18 cellular contexts compared by ENCODE assay signal in genomic region chr12:62637679-62638078, GRCh38.
DNase-seq lines count a peak whose midpoint lies in the region; ATAC-seq and TF ChIP-seq lines count a peak whose summit lies in the region.
"Had no signal": no experiment of that assay in that cellular context is flagged by ENCODE, and none has a peak within 500 bp of the region (broad histone marks: within the 10 kb centered on the region; RNA-seq: fewer than 3 reads in every experiment).

No MANE protein-coding gene starts in this region.

- H2BK12ac ChIP-seq in mesenchymal stem cell (ENCODE audit: low read length in 2 of 2), result no peak overlapping the region

- no peaks in the 10 kb centered on the region; the same call in 2 of the 3 replicates for H3K9me3 Mint-ChIP-seq in GM23338
- H3K9me3 Mint-ChIP-seq in WTC11, result no peaks in the 10 kb centered on the region
- H3K9me3 Mint-ChIP-seq: CD4-positive, CD25-positive, alpha-beta regulatory T cell; CD8-positive, alpha-beta T cell had no signal

- H3K4ac ChIP-seq in mesenchymal stem cell (ENCODE audit: low read depth in 1 of 2, low read length in 2 of 2), result no peak overlapping the region

- H3K27me3 Mint-ChIP-seq in GM23338 (ENCODE audit: insufficient read depth, low read depth, poor library complexity), result peaks cover 21% of the 10 kb centered on the region
- H3K27me3 Mint-ChIP-seq in WTC11 (ENCODE audit: low read depth), result peaks cover 28% of the 10 kb centered on the region

- H2BK15ac ChIP-seq in mesenchymal stem cell (ENCODE audit: low read depth, poor library complexity, severe bottlenecking), result no peak overlapping the region

- TF ChIP-seq CTCF in GM23338 (conservative IDR thresholded peaks at IDR 0.05; ENCODE audit: low read depth in 2 of 2) (no peak), WTC11 (IDR thresholded peaks at IDR 0.05) (no peak), thyroid gland (IDR thresholded peaks at IDR 0.05) (no peak), breast epithelium (IDR thresholded peaks at IDR 0.05) (no peak)

- peak overlapping the region in 1 of 2 experiments; percentile 43 for H3K18ac ChIP-seq in mesenchymal stem cell (ENCODE audit: low read depth in 1 of 2, low read length in 2 of 2)

- peaks cover 34% of the 10 kb centered on the region for H3K4me1 Mint-ChIP-seq in GM23338
- H3K4me1 Mint-ChIP-seq in WTC11, result peaks cover 44% of the 10 kb centered on the region

- H2BK5ac ChIP-seq in mesenchymal stem cell (ENCODE audit: low read depth, low read length, poor library complexity, severe bottlenecking), result no peak overlapping the region

- no peak overlapping the region for H3K9ac ChIP-seq in mesenchymal stem cell (ENCODE audit: low read length)
- H3K9ac ChIP-seq: BLaER1, GM23248 had no signal

- H3K79me1 ChIP-seq in mesenchymal stem cell (replicated peaks; ENCODE audit: low read length, poor library complexity, severe bottlenecking), result no peaks in the 10 kb centered on the region

- H3K4me3 Mint-ChIP-seq in GM23338 (no peak overlapping the region), WTC11 (no peak overlapping the region)
- H3K4me3 Mint-ChIP-seq: B cell; CD4-positive, CD25-positive, alpha-beta regulatory T cell; CD8-positive, alpha-beta T cell had no signal

- no peak overlapping the region for H4K8ac ChIP-seq in mesenchymal stem cell (ENCODE audit: low read length)

- H3K27me3 ChIP-seq in GM23338 (ENCODE audit: insufficient read depth) (peaks cover 13% of the 10 kb centered on the region; the same call in 1 of the 2 replicates), mesenchymal stem cell (ENCODE audit: control insufficient read depth in 1 of 2, insufficient read depth in 1 of 2, low read length in 2 of 2) (no peaks in the 10 kb centered on the region), thyroid gland (no peaks in the 10 kb centered on the region), breast epithelium (no peaks in the 10 kb centered on the region)

- no peak overlapping the region for H4K91ac ChIP-seq in mesenchymal stem cell (ENCODE audit: low read length)

- ATAC-seq in GM23338 (peak; percentile 37), WTC11 (peak; percentile 57)
- ATAC-seq: CD8-positive, alpha-beta T cell had no signal

- intact Hi-C loops in thyroid gland (cut with DNase I), result no loop called here
- intact Hi-C loops in breast epithelium (cut with DNase I; ENCODE audit: low total_unique reads), result no loop called here

- CTCF ChIA-PET in WTC11 (lab: Charles Lee), result interaction anchor here (0.6 to 1.2 kb wide), 4 partner anchors 34 to 1281 kb away, joined by 3 to 5 read pairs (median 4); no protein-coding TSS in a partner anchor

- WGBS in mesenchymal stem cell, result 84% methylated on average over 4 of the region's 5 CpGs
- 72 to 100% methylated on average over 1 to 4 of the region's 5 CpGs for WGBS in thyroid gland, 2 donors

- TF ChIP-seq POLR2A in thyroid gland (IDR thresholded peaks at IDR 0.05) (no peak), breast epithelium (IDR thresholded peaks at IDR 0.05) (no peak)

- H3K4me2 ChIP-seq in GM23338, result no peak overlapping the region
- no peak overlapping the region for H3K4me2 ChIP-seq in mesenchymal stem cell (ENCODE audit: low read length, poor library complexity, severe bottlenecking)
- H3K4me2 ChIP-seq: BLaER1 had no signal

- no peak for DNase-seq in GM23338 (ENCODE audit: low spot score)
- DNase-seq in WTC11 (ENCODE audit: low spot score), result no peak
- DNase-seq in mesenchymal stem cell, result no peak
- DNase-seq in thyroid gland, result no peak
- no peak for DNase-seq in NOMO-1 (lab: John Stamatoyannopoulos, UW; ENCODE audit: unreplicated experiment in 2 of 2)
- no peak for DNase-seq in breast epithelium (ENCODE audit: low spot score in 2 of 2)
- DNase-seq in NCI-H2171 (lab: John Stamatoyannopoulos, UW), result no peak
- DNase-seq: Caco-2; CD4-positive, CD25-positive, alpha-beta regulatory T cell; CD8-positive, alpha-beta T cell; DMS153; DND-41; GM23248; HCEC 1CT had no signal

- H3K14ac ChIP-seq in mesenchymal stem cell (ENCODE audit: low read length in 2 of 2), result no peak overlapping the region

- peaks cover 27% of the 10 kb centered on the region for H3K4me1 ChIP-seq in GM23338 (ENCODE audit: insufficient read depth)
- peaks cover 6% of the 10 kb centered on the region for H3K4me1 ChIP-seq in mesenchymal stem cell (ENCODE audit: control insufficient read depth, insufficient read depth, low read depth, low read length)
- peaks cover 17 to 32% of the 10 kb centered on the region in 2 donors for H3K4me1 ChIP-seq in thyroid gland
- peaks cover 0 to 5% of the 10 kb centered on the region in 2 donors for H3K4me1 ChIP-seq in breast epithelium

- POLR2A ChIA-PET in WTC11 (lab: Charles Lee), result no interaction called here

- H3K79me2 ChIP-seq in GM23338 (replicated peaks; ENCODE audit: insufficient read depth), result no peaks in the 10 kb centered on the region

- no peak overlapping the region for H3K23ac ChIP-seq in mesenchymal stem cell (ENCODE audit: low read length in 2 of 2)

- H3K9me2 ChIP-seq in GM23338 (ENCODE audit: insufficient read depth), result no peaks in the 10 kb centered on the region

- no peaks in the 10 kb centered on the region for H4K20me1 ChIP-seq in GM23338 (replicated peaks; ENCODE audit: insufficient read depth)

- no peak overlapping the region for H3K4me3 ChIP-seq in GM23338
- H3K4me3 ChIP-seq in mesenchymal stem cell (ENCODE audit: insufficient read depth in 1 of 2, low read depth in 1 of 2, low read length in 2 of 2), result no peak overlapping the region
- no peak overlapping the region for H3K4me3 ChIP-seq in thyroid gland (replicated peaks in 1 of 3)
- no peak overlapping the region for H3K4me3 ChIP-seq in breast epithelium
- H3K4me3 ChIP-seq: BLaER1, GM23248 had no signal

- H3K36me3 Mint-ChIP-seq in GM23338 (ENCODE audit: low read depth) (no peaks in the 10 kb centered on the region), WTC11 (no peaks in the 10 kb centered on the region)
- H3K36me3 Mint-ChIP-seq: CD4-positive, CD25-positive, alpha-beta regulatory T cell; CD8-positive, alpha-beta T cell had no signal

- H3F3A ChIP-seq in GM23338 (replicated peaks; ENCODE audit: low read depth), result no peaks in the 10 kb centered on the region; the same call in 1 of the 2 replicates

- H3K27ac ChIP-seq in GM23338 (ENCODE audit: low read depth), result no peak overlapping the region
- no peak overlapping the region for H3K27ac ChIP-seq in mesenchymal stem cell (ENCODE audit: low read length, poor library complexity, severe bottlenecking)
- peak overlapping the region in 2 of 3 donors; percentile 69 to 70 for H3K27ac ChIP-seq in thyroid gland
- H3K27ac ChIP-seq in breast epithelium, result no peak overlapping the region
- H3K27ac ChIP-seq: 22Rv1, BLaER1, C4-2B, GM23248 had no signal

- H3K27ac Mint-ChIP-seq in GM23338 (no peak overlapping the region), WTC11 (no peak overlapping the region)
- H3K27ac Mint-ChIP-seq: B cell; CD4-positive, CD25-positive, alpha-beta regulatory T cell; CD8-positive, alpha-beta T cell had no signal

- H2AFZ ChIP-seq in GM23338 (no peak overlapping the region), mesenchymal stem cell (ENCODE audit: low read depth, low read length) (no peak overlapping the region)
- H2AFZ ChIP-seq: GM23248 had no signal

- H3K36me3 ChIP-seq in GM23338 (ENCODE audit: insufficient read depth) (no peaks in the 10 kb centered on the region), mesenchymal stem cell (ENCODE audit: control insufficient read depth in 1 of 2, insufficient read depth in 2 of 2, low read depth in 1 of 2, low read length in 2 of 2) (no peaks in the 10 kb centered on the region), thyroid gland (no peaks in the 10 kb centered on the region), breast epithelium (no peaks in the 10 kb centered on the region)
- H3K36me3 ChIP-seq: BLaER1 had no signal

- peak overlapping the region; percentile 89 for H2AK5ac ChIP-seq in mesenchymal stem cell (ENCODE audit: low read length, severe bottlenecking)

- H2BK120ac ChIP-seq in mesenchymal stem cell (ENCODE audit: low read depth, low read length), result no peak overlapping the region

- no peaks in the 10 kb centered on the region for H3K9me3 ChIP-seq in mesenchymal stem cell (ENCODE audit: control insufficient read depth, low read length)
- no peaks in the 10 kb centered on the region for H3K9me3 ChIP-seq in thyroid gland
- no peaks in the 10 kb centered on the region for H3K9me3 ChIP-seq in breast epithelium
- H3K9me3 ChIP-seq: Caco-2 had no signal

TF ChIP-seq in GM23338, 12 proteins besides CTCF, POLR2A, EP300 and RAD21 (continues in another document):
- no peak for TF ChIP-seq ETS1 (IDR thresholded peaks at IDR 0.05)
- TF ChIP-seq NANOG (IDR thresholded peaks at IDR 0.05; ENCODE audit: borderline replicate concordance), result no peak

TF ChIP-seq in WTC11, 78 proteins besides CTCF, POLR2A, EP300 and RAD21:
- no peak for TF ChIP-seq NFYB (CRISPR knock-in tag; conservative IDR thresholded peaks at IDR 0.05; ENCODE audit: low read depth)
TF ChIP-seq in WTC11: peak in this region for 0.

Comparison
In these comparisons a context has a peak if more than half of its experiments do, and no peak if none do; other contexts are left out.
1. H3K27ac ChIP-seq: peak in thyroid gland (2 of 3); none in GM23338 (single experiment), mesenchymal stem cell (single experiment) and breast epithelium (0 of 2).